In genomic region chr13:98598043-98598442, GRCh38 we compare ENCODE assay signal across 13 cellular contexts. TPM values are rescaled to one million over a fixed set of nuclear protein-coding genes. Genes with fewer than 3 reads are reported as not detected.
DNase-seq lines count a peak whose midpoint lies in the region; ATAC-seq and TF ChIP-seq lines count a peak whose summit lies in the region.
"Had no signal": no experiment of that assay in that cellular context is flagged by ENCODE, and none has a peak within 500 bp of the region (broad histone marks: within the 10 kb centered on the region; RNA-seq: fewer than 3 reads in every experiment).

No MANE protein-coding gene starts in this region.

- H3K27ac ChIP-seq in GM23338 (ENCODE audit: low read depth) = no peak overlapping the region

- H3K27me3 ChIP-seq in GM23338 (ENCODE audit: insufficient read depth) = no peaks in the 10 kb centered on the region

- no peaks in the 10 kb centered on the region for H3K79me2 ChIP-seq in GM23338 (replicated peaks; ENCODE audit: insufficient read depth)

- H3K4me2 ChIP-seq in GM23338 = no peak overlapping the region
- H3K4me2 ChIP-seq: smooth muscle cell had no signal

- no peaks in the 10 kb centered on the region for H3K9me3 Mint-ChIP-seq in GM23338
- no peaks in the 10 kb centered on the region for H3K9me3 Mint-ChIP-seq in WTC11

- H4K20me1 ChIP-seq in GM23338 (replicated peaks; ENCODE audit: insufficient read depth) = no peaks in the 10 kb centered on the region

- H3K36me3 Mint-ChIP-seq in GM23338 (ENCODE audit: low read depth) (no peaks in the 10 kb centered on the region), WTC11 (no peaks in the 10 kb centered on the region)
- H3K36me3 Mint-ChIP-seq: CD4-positive, alpha-beta memory T cell had no signal

- no peak overlapping the region for H3K27ac Mint-ChIP-seq in GM23338
- H3K27ac Mint-ChIP-seq in WTC11 = no peak overlapping the region
- H3K27ac Mint-ChIP-seq: activated naive CD4-positive, alpha-beta T cell treated with anti-CD3 and anti-CD28 coated beads, Interleukin-2, amount 50 U/mL, for 72 hours had no signal

- peaks cover 5% of the 10 kb centered on the region; the same call in 1 of the 2 replicates for H3K4me1 ChIP-seq in GM23338 (ENCODE audit: insufficient read depth)

- POLR2A ChIA-PET in WTC11 (lab: Charles Lee) = interaction anchor here (0.6 to 0.7 kb wide), 2 partner anchors 21 to 30 kb away, joined by 3 read pairs; partner anchors contain the start of gene STK24

- DNase-seq in AG10803 (ENCODE audit: low read depth) (no peak), GM23338 (ENCODE audit: low spot score) (peak; percentile 73), WTC11 (ENCODE audit: low spot score) (no peak), fibroblast of villous mesenchyme (ENCODE audit: low read depth) (peak; percentile 50), anterior cingulate cortex (lab: John Stamatoyannopoulos, UW) (no peak), GM20000 (ENCODE audit: low spot score) (no peak)
- no peak for DNase-seq in effector CD8-positive, alpha-beta T cell (lab: John Stamatoyannopoulos, UW)
- DNase-seq: CD4-positive, alpha-beta memory T cell had no signal

- H3K4me1 Mint-ChIP-seq in GM23338 (peaks cover 5% of the 10 kb centered on the region), WTC11 (peaks cover 5% of the 10 kb centered on the region)
- H3K4me1 Mint-ChIP-seq: CD4-positive, alpha-beta memory T cell had no signal

- TF ChIP-seq CTCF in AG10803 (conservative IDR thresholded peaks at IDR 0.05; ENCODE audit: low read length) (0 out of 2 replicates have a peak, but pooled peaks have one; percentile 14), GM23338 (conservative IDR thresholded peaks at IDR 0.05; ENCODE audit: low read depth in 2 of 2) (peak; percentile 55 to 76), WTC11 (IDR thresholded peaks at IDR 0.05) (no peak), fibroblast of villous mesenchyme (IDR thresholded peaks at IDR 0.05; ENCODE audit: insufficient read depth, low read depth, low read length) (peak; percentile 53), GM20000 (IDR thresholded peaks at IDR 0.05; ENCODE audit: extremely low read depth, missing control alignments) (no peak)

- H3K36me3 ChIP-seq in GM23338 (ENCODE audit: insufficient read depth) = no peaks in the 10 kb centered on the region

- H2AFZ ChIP-seq in GM23338 = peak overlapping the region; percentile 39; the same call in 1 of the 2 replicates

- no peak overlapping the region for H3K4me3 ChIP-seq in AG10803 (ENCODE audit: low read length)
- no peak overlapping the region for H3K4me3 ChIP-seq in GM23338
- H3K4me3 ChIP-seq in fibroblast of villous mesenchyme (ENCODE audit: low read depth, low read length) = no peak overlapping the region
- H3K4me3 ChIP-seq: smooth muscle cell had no signal

- H3F3A ChIP-seq in GM23338 (replicated peaks; ENCODE audit: low read depth) = no peaks in the 10 kb centered on the region

- H3K9me2 ChIP-seq in GM23338 (ENCODE audit: insufficient read depth) = no peaks in the 10 kb centered on the region

- peaks cover 6% of the 10 kb centered on the region for H3K27me3 Mint-ChIP-seq in GM23338 (ENCODE audit: insufficient read depth, low read depth, poor library complexity)
- H3K27me3 Mint-ChIP-seq in WTC11 (ENCODE audit: low read depth) = no peaks in the 10 kb centered on the region
- H3K27me3 Mint-ChIP-seq: CD4-positive, alpha-beta memory T cell had no signal

- peak; percentile 86 for ATAC-seq in GM23338
- ATAC-seq in WTC11 = peak; percentile 87
- no peak for ATAC-seq in HG02642 (IDR thresholded peaks at IDR 0.05; ENCODE audit: poor library complexity, unreplicated experiment)
- ATAC-seq: activated naive CD4-positive, alpha-beta T cell treated with anti-CD3 and anti-CD28 coated beads, Interleukin-2, amount 50 U/mL, for 72 hours; Right ventricle myocardium inferior had no signal

- CTCF ChIA-PET in WTC11 (lab: Charles Lee) = interaction anchor here (0.6 to 1.8 kb wide), 36 partner anchors 9 to 242 kb away, joined by 3 to 19 read pairs (median 4); no protein-coding TSS in a partner anchor

- H3K4me3 Mint-ChIP-seq in GM23338 (no peak overlapping the region), WTC11 (no peak overlapping the region)
- H3K4me3 Mint-ChIP-seq: CD4-positive, alpha-beta memory T cell; neural crest cell had no signal

TF ChIP-seq in WTC11, 78 proteins besides CTCF, POLR2A, EP300 and RAD21:
- TF ChIP-seq ZNF425 (CRISPR knock-in tag; conservative IDR thresholded peaks at IDR 0.05) = no peak
- 0 out of 2 replicates have a peak, but pooled peaks have one; percentile 32 for TF ChIP-seq TP53 (CRISPR knock-in tag; IDR thresholded peaks at IDR 0.05)

RNA-seq across cellular contexts. Expression of gene STK24, which starts 21.1 kb away (rescaled TPM):
- 144 and 157 TPM in 2 replicates for total RNA-seq in GM23338 (2014; rRNA removed; shearing (Covaris generic))
- polyA plus RNA-seq in GM23338 (2016; fragmentation: Nextera tagmentation; extraction: Ambion mirVana) = 56.5 and 60.3 TPM in 2 replicates
- 122 to 138 TPM (median 134 TPM) in 3 replicates for total RNA-seq in WTC11 (2021)
- total RNA-seq in fibroblast of villous mesenchyme = 55.7 and 56.6 TPM in 2 replicates

Comparison
In these comparisons a context has a peak if more than half of its experiments do, and no peak if none do; other contexts are left out.
1. DNase-seq: peak in GM23338 (single experiment) and fibroblast of villous mesenchyme (single experiment); none in AG10803 (single experiment), WTC11 (single experiment), effector CD8-positive, alpha-beta T cell (single experiment), anterior cingulate cortex (0 of 58) and GM20000 (single experiment).
2. CTCF ChIP-seq: peak in AG10803 (single experiment), GM23338 (2 of 2) and fibroblast of villous mesenchyme (single experiment); none in WTC11 (single experiment) and GM20000 (single experiment).